ENCODE assay signal across 8 cellular contexts in genomic region chr12:88553941-88554658, GRCh38. TPM values are rescaled to one million over a fixed set of nuclear protein-coding genes. Genes with fewer than 3 reads are reported as not detected.
DNase-seq lines count a peak whose midpoint lies in the region; ATAC-seq, FAIRE-seq and TF ChIP-seq lines count a peak whose summit lies in the region.

No MANE protein-coding gene starts in this region.

- no peak overlapping the region for H4K5ac ChIP-seq in mesendoderm (ENCODE audit: low read length)

- in situ Hi-C loops in HepG2 (cut with HindIII; ENCODE audit: extremely low pct_ligation_motif_present, low pct_unique_long_range_greater_than_20kb) = no loop called here

- H2AK5ac ChIP-seq in mesendoderm (ENCODE audit: low read length) = no peak overlapping the region

- intact Hi-C loops in ascending aorta (cut with DNase I) = no loop called here
- intact Hi-C loops in HepG2 (cut with micrococcal nuclease; ENCODE audit: unreplicated experiment) = no loop called here

- FAIRE-seq in HepG2 (lab: Jason Lieb, UNC) = peak; percentile 77

- H3K4me2 ChIP-seq in HepG2 (ENCODE audit: low read depth, low read length) (peak overlapping the region; percentile 56), mesendoderm (ENCODE audit: low read length) (no peak overlapping the region)

- H3K27ac ChIP-seq in ascending aorta (peak overlapping the region; percentile 2 to 10), HepG2 (ENCODE audit: extremely low read length, insufficient read depth, low read length) (peak overlapping the region; percentile 15), mesendoderm (ENCODE audit: low read depth, low read length) (no peak overlapping the region)

- H3K9ac ChIP-seq in HepG2 (ENCODE audit: insufficient read depth, low read depth, low read length) (no peak overlapping the region), mesendoderm (ENCODE audit: low read length) (no peak overlapping the region)

- H3K23ac ChIP-seq in mesendoderm (ENCODE audit: low read length) = no peak overlapping the region

- BruUV-seq in HepG2 (replicated peaks; lab: Mats Ljungman, UMichigan) = no TSS peak

- H4K8ac ChIP-seq in mesendoderm (ENCODE audit: low read depth, low read length) = no peak overlapping the region

- WGBS in HepG2 (ENCODE audit: low lambda C conversion rate) = 5% methylated on average over 3 of the region's 3 CpGs
- WGBS in mesendoderm (ENCODE audit: extremely low coverage, insufficient coverage, low lambda C conversion rate) = no CpG with 5 or more reads among the region's 3 CpGs

- no peak overlapping the region for H2AFZ ChIP-seq in HepG2 (ENCODE audit: low read length)

- H3K9me3 ChIP-seq in ascending aorta (no peaks in the 10 kb centered on the region), HepG2 (ENCODE audit: low read length) (no peaks in the 10 kb centered on the region)

- CTCF ChIA-PET in AG04449 (lab: Yijun Ruan, JAX) = interaction anchor here (1.3 kb wide), 1 partner anchor 9 kb away, joined by 3 read pairs; no protein-coding TSS in a partner anchor
- CTCF ChIA-PET in HepG2 (lab: Yijun Ruan, JAX; ENCODE audit: low intra/inter-chr PET ratio, low total read pairs) = no interaction called here

- H3K79me2 ChIP-seq in HepG2 (ENCODE audit: insufficient read depth, low read length) (no peaks in the 10 kb centered on the region), mesendoderm (ENCODE audit: control insufficient read depth, insufficient read depth, low read length) (peaks cover 10% of the 10 kb centered on the region)

- TF ChIP-seq CTCF in AG04449 (IDR thresholded peaks at IDR 0.05; ENCODE audit: insufficient read depth, low read length, missing control alignments) (no peak), ascending aorta (IDR thresholded peaks at IDR 0.05) (no peak), HepG2 (CRISPR knock-in tag; IDR thresholded peaks at IDR 0.05) (no peak)

- H2BK15ac ChIP-seq in mesendoderm (replicated peaks; ENCODE audit: low read depth) = no peak overlapping the region

- no peak overlapping the region for H3K4ac ChIP-seq in mesendoderm (ENCODE audit: low read depth, low read length)

- H3K4me3 ChIP-seq in AG04449 (ENCODE audit: low read depth, low read length) = no peak overlapping the region
- H3K4me3 ChIP-seq in ascending aorta = no peak overlapping the region
- H3K4me3 ChIP-seq in HepG2 (replicated peaks in 1 of 3; ENCODE audit: insufficient read depth in 1 of 3, low read depth in 2 of 3, low read length in 3 of 3) = no peak overlapping the region
- no peak overlapping the region for H3K4me3 ChIP-seq in mesendoderm (ENCODE audit: low read length)

- no peak overlapping the region for H2BK120ac ChIP-seq in mesendoderm (ENCODE audit: low read depth, low read length)

- peak; percentile 59 for DNase-seq in AG04449 (ENCODE audit: low read depth, low spot score)
- DNase-seq in NCI-H128 (lab: John Stamatoyannopoulos, UW; ENCODE audit: unreplicated experiment) = peak; percentile 63
- DNase-seq in ascending aorta (ENCODE audit: low spot score in 2 of 2) = no peak
- DNase-seq in HepG2 (ENCODE audit: low spot score) = peak; percentile 62
- DNase-seq in mesendoderm = no peak
- no peak for DNase-seq in stimulated activated naive CD4-positive, alpha-beta T cell (lab: John Stamatoyannopoulos, UW)

- H3K27me3 ChIP-seq in ascending aorta = no peaks in the 10 kb centered on the region
- H3K27me3 ChIP-seq in HepG2 (ENCODE audit: control insufficient read depth in 1 of 2, insufficient read depth in 2 of 2, low read length in 2 of 2) = no peaks in the 10 kb centered on the region
- H3K27me3 ChIP-seq in mesendoderm (ENCODE audit: insufficient read depth, low read length, poor library complexity) = no peaks in the 10 kb centered on the region

- ATAC-seq in HepG2 (peak; percentile 36; the same call in 1 of the 3 replicates), HG03571 (IDR thresholded peaks at IDR 0.05; ENCODE audit: unreplicated experiment) (no peak), GM19351 (IDR thresholded peaks at IDR 0.05; ENCODE audit: unreplicated experiment) (no peak)

- TF ChIP-seq EP300 in HepG2 (IDR thresholded peaks at IDR 0.05; ENCODE audit: low read depth in 2 of 2, low read length in 2 of 2) (no peak), HepG2 (CRISPR knock-in tag; IDR thresholded peaks at IDR 0.05; ENCODE audit: borderline replicate concordance) (no peak)

- H3K18ac ChIP-seq in mesendoderm (ENCODE audit: low read length) = no peak overlapping the region

- H3K79me1 ChIP-seq in mesendoderm (ENCODE audit: low read length) = peaks cover 13% of the 10 kb centered on the region

- no peak overlapping the region for H3K56ac ChIP-seq in mesendoderm (ENCODE audit: low read length)

- no peak overlapping the region for H2BK5ac ChIP-seq in mesendoderm (ENCODE audit: low read length)

- TF ChIP-seq RAD21 in HepG2 (CRISPR knock-in tag; IDR thresholded peaks at IDR 0.05) = no peak

- no peaks in the 10 kb centered on the region for H4K20me1 ChIP-seq in HepG2 (ENCODE audit: insufficient read depth, low read length)

- peaks cover 0 to 9% of the 10 kb centered on the region in 2 donors for H3K4me1 ChIP-seq in ascending aorta
- H3K4me1 ChIP-seq in HepG2 (ENCODE audit: insufficient read depth, low read length) = peaks cover 34% of the 10 kb centered on the region
- peaks cover 4% of the 10 kb centered on the region for H3K4me1 ChIP-seq in mesendoderm (ENCODE audit: control insufficient read depth, low read depth, low read length)

- no peak for TF ChIP-seq POLR2A in HepG2 (IDR thresholded peaks at IDR 0.05; ENCODE audit: insufficient read depth in 1 of 2, low read depth in 2 of 2, low read length in 2 of 2)

- POLR2A ChIA-PET in AG04449 (lab: Yijun Ruan, JAX) = interaction anchor here (0.6 to 1.3 kb wide), 3 partner anchors 20 to 26 kb away, joined by 3 to 5 read pairs (median 4); partner anchors contain the start of gene KITLG
- POLR2A ChIA-PET in HepG2 (lab: Yijun Ruan, JAX) = interaction anchor here (2.3 kb wide), 1 partner anchor 26 kb away, joined by 8 read pairs; the partner anchor contains the start of gene KITLG

- H3K36me3 ChIP-seq in ascending aorta (no peaks in the 10 kb centered on the region), HepG2 (replicated peaks in 1 of 2; ENCODE audit: control insufficient read depth in 1 of 2, insufficient read depth in 2 of 2, low read length in 2 of 2) (no peaks in the 10 kb centered on the region), mesendoderm (ENCODE audit: control insufficient read depth, insufficient read depth, low read length) (no peaks in the 10 kb centered on the region)

TF ChIP-seq in HepG2, 621 proteins besides CTCF, POLR2A, EP300 and RAD21:
- TF ChIP-seq ISL2 (CRISPR knock-in tag; IDR thresholded peaks at IDR 0.05) (peak; percentile 23; the same call in 1 of the 2 replicates), NCOA2 (CRISPR knock-in tag; IDR thresholded peaks at IDR 0.05) (peak; percentile 20), BCL6 (CRISPR knock-in tag; IDR thresholded peaks at IDR 0.05) (peak; percentile 42; the same call in 1 of the 2 replicates), BRF2 (CRISPR knock-in tag; IDR thresholded peaks at IDR 0.05) (no peak), ZNF644 (CRISPR knock-in tag; IDR thresholded peaks at IDR 0.05; ENCODE audit: low read depth) (0 out of 2 replicates have a peak, but pooled peaks have one; percentile 16), ARNT (IDR thresholded peaks at IDR 0.05) (no peak), ARNT2 (CRISPR knock-in tag; IDR thresholded peaks at IDR 0.05; ENCODE audit: low read depth) (no peak), CEBPB (IDR thresholded peaks at IDR 0.05; ENCODE audit: borderline replicate concordance, low read depth, low read length) (peak; percentile 35; the same call in 1 of the 2 replicates), ZNF331 (CRISPR knock-in tag; IDR thresholded peaks at IDR 0.05) (peak; percentile 26; the same call in 1 of the 2 replicates), SOX13 (IDR thresholded peaks at IDR 0.05) (no peak), SOX13 (CRISPR knock-in tag; conservative IDR thresholded peaks at IDR 0.05 in 1 of 2, IDR thresholded peaks at IDR 0.05 in 1 of 2) (peak in 1 of 2 experiments; percentile 43; a peak in 1 of 4 replicates), CEBPG (CRISPR knock-in tag; IDR thresholded peaks at IDR 0.05) (0 out of 2 replicates have a peak, but pooled peaks have one; percentile 20)
TF ChIP-seq in HepG2: peak in this region for 8.

RNA-seq across cellular contexts. Expression of gene KITLG, which starts 26.2 kb away (rescaled TPM):
- total RNA-seq in ascending aorta (13.2 TPM), HepG2 (2016; rRNA removed; fragmentation: Illumina TruSeq; extraction: Trizol) (4.3 and 5.3 TPM in 2 replicates)
- 1.0 and 1.5 TPM in 2 replicates for total RNA-seq in HepG2 (2016; cell fraction: cytosol; rRNA removed; fragmentation: Illumina TruSeq; extraction: Trizol; ENCODE audit: low read depth)
- 4.0 and 5.4 TPM in 2 replicates for total RNA-seq in HepG2 (2016; cell fraction: insoluble cytoplasmic fraction; rRNA removed; fragmentation: Illumina TruSeq; extraction: Trizol)
- 2.8 and 3.3 TPM in 2 replicates for total RNA-seq in HepG2 (2016; cell fraction: membrane; rRNA removed; fragmentation: Illumina TruSeq; extraction: Trizol)
- total RNA-seq in HepG2 (2016; cell fraction: nucleus; rRNA removed; fragmentation: Illumina TruSeq; extraction: Trizol) = 4.6 and 5.8 TPM in 2 replicates
- polyA plus RNA-seq in HepG2 (2011; rRNA removed) = 0.43 and 0.66 TPM in 2 replicates
- 0.28 and 0.31 TPM in 2 replicates for polyA plus RNA-seq in HepG2 (2011; cell fraction: cytosol; rRNA removed)
- 0.21 and 0.32 TPM in 2 replicates for polyA plus RNA-seq in HepG2 (2011; cell fraction: nucleus; rRNA removed)
- 0.24 and 0.40 TPM in 2 replicates for polyA plus RNA-seq in HepG2 (2012)
- polyA plus RNA-seq in HepG2 (2016; cell fraction: cytosol; fragmentation: Illumina TruSeq; extraction: Trizol; ENCODE audit: low read depth) = 0.17 and 0.32 TPM in 2 replicates
- 3.4 and 3.9 TPM in 2 replicates for polyA plus RNA-seq in HepG2 (2016; cell fraction: insoluble cytoplasmic fraction; fragmentation: Illumina TruSeq; extraction: Trizol; ENCODE audit: low read depth)
- polyA plus RNA-seq in HepG2 (2016; cell fraction: membrane; fragmentation: Illumina TruSeq; extraction: Trizol; ENCODE audit: low read depth) = 0.90 and 1.1 TPM in 2 replicates
- polyA plus RNA-seq in HepG2 (2016; cell fraction: nucleus; fragmentation: Illumina TruSeq; extraction: Trizol; ENCODE audit: insufficient read depth, low read depth) = 4.4 and 4.6 TPM in 2 replicates
- polyA minus RNA-seq in HepG2 (2011; rRNA and poly(A)+ RNA removed; ENCODE audit: low replicate concordance) = 2.3 and 5.6 TPM in 2 replicates
- 1.2 and 3.2 TPM in 2 replicates for polyA minus RNA-seq in HepG2 (2011; cell fraction: cytosol; rRNA and poly(A)+ RNA removed)
- 3.6 and 4.1 TPM in 2 replicates for polyA minus RNA-seq in HepG2 (2011; cell fraction: nucleus; rRNA and poly(A)+ RNA removed)
- 25.5 TPM for polyA plus RNA-seq in mesendoderm (2013, experiment 1 of 2)
- 23.6 TPM for polyA plus RNA-seq in mesendoderm (2013, experiment 2 of 2)

Comparison
In these comparisons a context has a peak if more than half of its experiments do, and no peak if none do; other contexts are left out.
1. DNase-seq: peak in AG04449 (single experiment), NCI-H128 (single experiment) and HepG2 (single experiment); none in ascending aorta (0 of 2), mesendoderm (single experiment) and stimulated activated naive CD4-positive, alpha-beta T cell (0 of 6).